ENCODE assay signal across 1 cellular context in the genomic region with DNA sequence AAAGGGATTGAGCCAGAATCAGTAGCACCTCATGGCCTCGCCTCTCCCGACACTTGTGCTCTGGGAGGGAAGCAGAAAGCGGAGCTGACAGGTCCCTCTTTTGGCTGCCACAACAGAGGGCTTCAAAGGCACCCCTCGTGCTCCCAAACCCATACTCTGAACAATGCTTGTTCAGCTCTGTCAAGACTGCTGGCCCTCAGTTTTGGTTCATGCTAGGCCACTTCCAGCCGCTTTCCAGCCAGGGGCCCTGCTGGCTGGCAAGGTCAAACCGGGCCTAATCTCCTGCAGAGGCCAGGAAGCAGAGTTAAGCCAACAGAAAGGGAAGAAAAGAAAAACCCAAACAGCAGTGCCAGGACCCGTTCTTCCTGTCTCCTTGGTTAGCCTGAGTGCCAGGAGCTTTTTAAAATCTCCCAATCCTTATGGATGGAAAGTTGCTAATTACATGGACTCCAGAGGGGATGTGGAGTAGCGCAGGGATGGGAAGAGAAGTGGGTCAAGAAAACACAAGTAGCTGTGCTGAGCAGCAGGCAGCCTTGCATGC.
TF ChIP-seq lines count a peak whose summit lies in the region.

No MANE protein-coding gene starts in this region.

TF ChIP-seq in WTC11, 78 proteins besides CTCF, POLR2A, EP300 and RAD21 (continued from another document):
- TF ChIP-seq, protein P1, sequence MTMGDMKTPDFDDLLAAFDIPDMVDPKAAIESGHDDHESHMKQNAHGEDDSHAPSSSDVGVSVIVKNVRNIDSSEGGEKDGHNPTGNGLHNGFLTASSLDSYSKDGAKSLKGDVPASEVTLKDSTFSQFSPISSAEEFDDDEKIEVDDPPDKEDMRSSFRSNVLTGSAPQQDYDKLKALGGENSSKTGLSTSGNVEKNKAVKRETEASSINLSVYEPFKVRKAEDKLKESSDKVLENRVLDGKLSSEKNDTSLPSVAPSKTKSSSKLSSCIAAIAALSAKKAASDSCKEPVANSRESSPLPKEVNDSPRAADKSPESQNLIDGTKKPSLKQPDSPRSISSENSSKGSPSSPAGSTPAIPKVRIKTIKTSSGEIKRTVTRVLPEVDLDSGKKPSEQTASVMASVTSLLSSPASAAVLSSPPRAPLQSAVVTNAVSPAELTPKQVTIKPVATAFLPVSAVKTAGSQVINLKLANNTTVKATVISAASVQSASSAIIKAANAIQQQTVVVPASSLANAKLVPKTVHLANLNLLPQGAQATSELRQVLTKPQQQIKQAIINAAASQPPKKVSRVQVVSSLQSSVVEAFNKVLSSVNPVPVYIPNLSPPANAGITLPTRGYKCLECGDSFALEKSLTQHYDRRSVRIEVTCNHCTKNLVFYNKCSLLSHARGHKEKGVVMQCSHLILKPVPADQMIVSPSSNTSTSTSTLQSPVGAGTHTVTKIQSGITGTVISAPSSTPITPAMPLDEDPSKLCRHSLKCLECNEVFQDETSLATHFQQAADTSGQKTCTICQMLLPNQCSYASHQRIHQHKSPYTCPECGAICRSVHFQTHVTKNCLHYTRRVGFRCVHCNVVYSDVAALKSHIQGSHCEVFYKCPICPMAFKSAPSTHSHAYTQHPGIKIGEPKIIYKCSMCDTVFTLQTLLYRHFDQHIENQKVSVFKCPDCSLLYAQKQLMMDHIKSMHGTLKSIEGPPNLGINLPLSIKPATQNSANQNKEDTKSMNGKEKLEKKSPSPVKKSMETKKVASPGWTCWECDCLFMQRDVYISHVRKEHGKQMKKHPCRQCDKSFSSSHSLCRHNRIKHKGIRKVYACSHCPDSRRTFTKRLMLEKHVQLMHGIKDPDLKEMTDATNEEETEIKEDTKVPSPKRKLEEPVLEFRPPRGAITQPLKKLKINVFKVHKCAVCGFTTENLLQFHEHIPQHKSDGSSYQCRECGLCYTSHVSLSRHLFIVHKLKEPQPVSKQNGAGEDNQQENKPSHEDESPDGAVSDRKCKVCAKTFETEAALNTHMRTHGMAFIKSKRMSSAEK (CRISPR knock-in tag; IDR thresholded peaks at IDR 0.05; ENCODE audit: borderline replicate concordance) = no peak
- TF ChIP-seq TP53 (CRISPR knock-in tag; IDR thresholded peaks at IDR 0.05) = no peak
- no peak for TF ChIP-seq ZMAT4 (CRISPR knock-in tag; IDR thresholded peaks at IDR 0.05)
- TF ChIP-seq ZNF671 (CRISPR knock-in tag; IDR thresholded peaks at IDR 0.05) = no peak
- no peak for TF ChIP-seq E2F5 (CRISPR knock-in tag; IDR thresholded peaks at IDR 0.05)
- TF ChIP-seq ZNF219 (CRISPR knock-in tag; IDR thresholded peaks at IDR 0.05; ENCODE audit: borderline replicate concordance) = no peak
- no peak for TF ChIP-seq MYBL2 (CRISPR knock-in tag; IDR thresholded peaks at IDR 0.05)
- TF ChIP-seq USF1 (CRISPR knock-in tag; IDR thresholded peaks at IDR 0.05) = no peak
- no peak for TF ChIP-seq USF2 (CRISPR knock-in tag; IDR thresholded peaks at IDR 0.05)
- TF ChIP-seq ARID4B (CRISPR knock-in tag; IDR thresholded peaks at IDR 0.05; ENCODE audit: borderline replicate concordance) = no peak
